In genomic region chr3:193844472-193844871, GRCh38 we compare ENCODE assay signal across 15 cellular contexts.
"Had no signal": no experiment of that assay in that cellular context is flagged by ENCODE, and none has a peak within 500 bp of the region (broad histone marks: within the 10 kb centered on the region; RNA-seq: fewer than 3 reads in every experiment).

No MANE protein-coding gene starts in this region.

- H3K27me3 Mint-ChIP-seq: stimulated activated memory B cell treated with anti-CD40 and anti-IgM and Interleukin-4, amounts not matched to agents 10 μg/mL and 1 μg/mL and 100 μg/mL, for 72 hours had no signal

- H3K36me3 Mint-ChIP-seq: activated naive CD4-positive, alpha-beta T cell treated with anti-CD3 and anti-CD28 coated beads, Interleukin-2, amount 50 U/mL, for 72 hours; stimulated activated memory B cell treated with anti-CD40 and anti-IgM and Interleukin-4, amounts not matched to agents 10 μg/mL and 1 μg/mL and 100 μg/mL, for 72 hours had no signal

- H3K27me3 ChIP-seq: foreskin keratinocyte, left lung, spleen had no signal

- H3K9me3 ChIP-seq: heart left ventricle, left lung, spleen had no signal

- H3K27ac Mint-ChIP-seq: activated naive CD4-positive, alpha-beta T cell treated with anti-CD3 and anti-CD28 coated beads, Interleukin-2, amount 50 U/mL, for 72 hours; activated T-cell treated with anti-CD3 and anti-CD28 coated beads, Interleukin-2, amount 50 U/mL, for 24 hours; stimulated activated memory B cell treated with anti-CD40 and anti-IgM and Interleukin-4, amounts not matched to agents 10 μg/mL and 1 μg/mL and 100 μg/mL, for 72 hours had no signal

- H3K9me3 Mint-ChIP-seq: activated naive CD4-positive, alpha-beta T cell treated with anti-CD3 and anti-CD28 coated beads, Interleukin-2, amount 50 U/mL, for 72 hours; activated T-cell treated with anti-CD3 and anti-CD28 coated beads, Interleukin-2, amount 50 U/mL, for 24 hours; stimulated activated memory B cell treated with anti-CD40 and anti-IgM and Interleukin-4, amounts not matched to agents 10 μg/mL and 1 μg/mL and 100 μg/mL, for 72 hours had no signal

- H3K4me3 ChIP-seq: heart left ventricle, left lung, spleen had no signal

- DNase-seq: activated effector memory CD4-positive, alpha-beta T cell treated with Interleukin-2 at 50 U/mL for 16 hours; activated T-cell treated with anti-CD3 and anti-CD28 coated beads, Interleukin-2, amount 50 U/mL, for 24 hours; amygdala; cerebellar nuclear complex; dermis blood vessel endothelial cell; foreskin keratinocyte; heart left ventricle; left lung; spleen; stimulated activated CD4-positive, alpha-beta T cell treated with anti-CD3 and anti-CD28 coated beads, Interleukin-1b, Interleukin-23, amount 100 ng/mL, for 48 hours; trophoblast cell had no signal

- FAIRE-seq: islet of Langerhans had no signal

- H3K4me3 Mint-ChIP-seq: activated T-cell treated with anti-CD3 and anti-CD28 coated beads, Interleukin-2, amount 50 U/mL, for 24 hours; stimulated activated memory B cell treated with anti-CD40 and anti-IgM and Interleukin-4, amounts not matched to agents 10 μg/mL and 1 μg/mL and 100 μg/mL, for 72 hours had no signal

- ATAC-seq: activated CD4-positive, CD25-positive, alpha-beta regulatory T cell treated with anti-CD3 and anti-CD28 coated beads, Interleukin-2, amount 50 U/mL, for 24 hours; activated naive CD4-positive, alpha-beta T cell treated with anti-CD3 and anti-CD28 coated beads, Interleukin-2, amount 50 U/mL, for 72 hours; foreskin keratinocyte; heart left ventricle; stimulated activated memory B cell treated with anti-CD40 and anti-IgM and Interleukin-4, amounts not matched to agents 10 μg/mL and 1 μg/mL and 100 μg/mL, for 72 hours had no signal

- H3K27ac ChIP-seq: heart left ventricle, spleen had no signal

- H3K36me3 ChIP-seq: heart left ventricle, left lung, spleen had no signal
